ENCODE assay signal across 8 cellular contexts in the genomic region with DNA sequence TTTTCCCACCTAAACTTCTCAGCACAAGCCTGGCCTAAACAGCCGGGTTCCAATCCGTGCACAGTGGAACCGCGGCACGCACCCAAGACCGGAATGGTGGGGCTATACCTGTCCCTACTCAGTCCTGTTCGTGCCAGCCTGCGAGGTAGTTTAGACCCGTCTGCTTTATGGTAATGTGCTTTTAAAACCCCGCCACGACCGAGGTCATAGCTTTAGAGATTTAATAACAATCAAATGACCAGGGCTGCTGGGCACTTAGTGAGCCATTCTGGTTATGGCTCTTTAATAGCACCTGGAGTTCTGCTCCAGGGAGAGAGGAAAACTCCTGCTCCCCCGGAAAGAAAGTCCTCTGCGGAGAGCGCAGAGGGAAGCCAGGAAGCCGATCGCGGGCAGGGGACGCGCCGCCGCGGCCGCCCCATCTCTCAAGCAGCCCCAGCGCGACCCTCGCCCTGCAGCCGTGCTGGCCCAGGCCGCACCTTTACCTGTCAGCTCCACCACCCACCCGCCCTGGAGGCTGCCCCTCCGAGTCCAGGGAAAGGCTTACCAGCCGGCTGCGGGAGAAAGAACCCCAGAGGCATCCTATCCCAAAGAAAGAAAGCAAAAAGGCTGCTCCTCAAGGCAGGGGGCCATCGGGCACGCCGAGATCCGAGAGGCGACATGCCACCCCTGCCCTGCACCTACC. TPM values are rescaled to one million over a fixed set of nuclear protein-coding genes. Genes with fewer than 3 reads are reported as not detected.
A peak's percentile ranks its signal among the peaks of the same experiment; 100 is the strongest.
DNase-seq lines count a peak whose midpoint lies in the region; ATAC-seq and TF ChIP-seq lines count a peak whose summit lies in the region.

No MANE protein-coding gene starts in this region.

- H3K4me1 ChIP-seq in Peyer's patch (peaks cover 0 to 18% (median 0%) of the 10 kb centered on the region in 4 donors), left ventricle myocardium inferior (peaks cover 48% of the 10 kb centered on the region)

- H3K27me3 Mint-ChIP-seq in activated naive CD8-positive, alpha-beta T cell treated with anti-CD3 and anti-CD28 coated beads, Interleukin-2, amount 50 U/mL, for 24 hours, result peaks cover 4% of the 10 kb centered on the region

- H3K36me3 ChIP-seq in Peyer's patch (no peaks in the 10 kb centered on the region), left ventricle myocardium inferior (no peaks in the 10 kb centered on the region)

- peak; percentile 9 for ATAC-seq in GM18873 (IDR thresholded peaks at IDR 0.05; ENCODE audit: low FRiP score, unreplicated experiment)
- ATAC-seq in HG03095 (IDR thresholded peaks at IDR 0.05; ENCODE audit: unreplicated experiment), result peak; percentile 24
- peak; percentile 29 for ATAC-seq in activated naive CD8-positive, alpha-beta T cell treated with anti-CD3 and anti-CD28 coated beads, Interleukin-2, amount 50 U/mL, for 24 hours

- no peaks in the 10 kb centered on the region for H3K9me3 Mint-ChIP-seq in activated naive CD8-positive, alpha-beta T cell treated with anti-CD3 and anti-CD28 coated beads, Interleukin-2, amount 50 U/mL, for 24 hours

- DNase-seq in AG08396 (ENCODE audit: low spot score) (peak; percentile 47), Peyer's patch (peak; percentile 49 to 66 (median 62)), left ventricle myocardium inferior (peak; percentile 36), posterior cingulate gyrus (peak; percentile 12 to 90 (median 34)), MV-4-11 (lab: John Stamatoyannopoulos, UW) (no peak)
- DNase-seq in activated naive CD8-positive, alpha-beta T cell treated with anti-CD3 and anti-CD28 coated beads, Interleukin-2, amount 50 U/mL, for 24 hours, result peak; percentile 30

- H3K36me3 Mint-ChIP-seq in activated naive CD8-positive, alpha-beta T cell treated with anti-CD3 and anti-CD28 coated beads, Interleukin-2, amount 50 U/mL, for 24 hours (ENCODE audit: low read depth), result no peaks in the 10 kb centered on the region

- peak overlapping the region; percentile 72 to 95 (median 92) for H3K4me3 ChIP-seq in Peyer's patch
- peak overlapping the region; percentile 91 for H3K4me3 ChIP-seq in left ventricle myocardium inferior

- H3K4me3 Mint-ChIP-seq in activated naive CD8-positive, alpha-beta T cell treated with anti-CD3 and anti-CD28 coated beads, Interleukin-2, amount 50 U/mL, for 24 hours, result peak overlapping the region; percentile 94

- no peaks in the 10 kb centered on the region for H3K9me3 ChIP-seq in Peyer's patch
- H3K9me3 ChIP-seq in left ventricle myocardium inferior (replicated peaks), result no peaks in the 10 kb centered on the region

- H3K27ac ChIP-seq in Peyer's patch (peak overlapping the region; percentile 85 to 92 (median 87)), left ventricle myocardium inferior (replicated peaks) (peak overlapping the region; percentile 91)

- H3K27ac Mint-ChIP-seq in activated naive CD8-positive, alpha-beta T cell treated with anti-CD3 and anti-CD28 coated beads, Interleukin-2, amount 50 U/mL, for 24 hours, result peak overlapping the region; percentile 92

- H3K4me1 Mint-ChIP-seq in activated naive CD8-positive, alpha-beta T cell treated with anti-CD3 and anti-CD28 coated beads, Interleukin-2, amount 50 U/mL, for 24 hours, result peaks cover 27% of the 10 kb centered on the region

- no peak for TF ChIP-seq POLR2A in Peyer's patch (IDR thresholded peaks at IDR 0.05)

- H3K27me3 ChIP-seq in Peyer's patch (no peaks in the 10 kb centered on the region), left ventricle myocardium inferior (ENCODE audit: low read depth) (no peaks in the 10 kb centered on the region)

- intact Hi-C loops in left ventricle myocardium inferior (cut with micrococcal nuclease), result loop anchor here (5.0 to 10.0 kb wide), 2 partner anchors 55 to 107 kb away; no protein-coding TSS in a partner anchor
- intact Hi-C loops in posterior cingulate gyrus (cut with DNase I), result loop anchor here (10.0 kb wide), 2 partner anchors 65 to 115 kb away; no protein-coding TSS in a partner anchor

- no peak for TF ChIP-seq CTCF in Peyer's patch (IDR thresholded peaks at IDR 0.05)
- TF ChIP-seq CTCF in left ventricle myocardium inferior (IDR thresholded peaks at IDR 0.05; ENCODE audit: borderline replicate concordance), result no peak

RNA-seq across cellular contexts. Expression of a gene that starts 0.5 kb away (rescaled TPM):
- 10 to 100 TPM; 18.0 to 44.5 (median 38.7) TPM for total RNA-seq in Peyer's patch
- total RNA-seq in left ventricle myocardium inferior, result 18.2 TPM
